Comparison of ENCODE assay signal across 9 cellular contexts in genomic region chr7:132456418-132456817, GRCh38.
"Had no signal": no experiment of that assay in that cellular context is flagged by ENCODE, and none has a peak within 500 bp of the region (broad histone marks: within the 10 kb centered on the region; RNA-seq: fewer than 3 reads in every experiment).

No MANE protein-coding gene starts in this region.

- H3K4me1 Mint-ChIP-seq: stimulated activated memory B cell treated with anti-CD40 and anti-IgM and Interleukin-4, amounts not matched to agents 10 μg/mL and 1 μg/mL and 100 μg/mL, for 72 hours had no signal

- H3K4me1 ChIP-seq: right lobe of liver had no signal

- FAIRE-seq: astrocyte had no signal

- H3K27me3 ChIP-seq: right lobe of liver had no signal

- H3K36me3 ChIP-seq: right lobe of liver had no signal

- H3K9me3 ChIP-seq: right lobe of liver had no signal

- H3K4me3 ChIP-seq: right lobe of liver had no signal

- DNase-seq: activated CD4-positive, alpha-beta memory T cell treated with anti-CD3 and anti-CD28 coated beads, Interleukin-2, amount 10 ng/mL, durations not matched to agents 7 days and 5 days; activated gamma-delta T cell treated with Interleukin-2 at 50 U/mL for 16 hours; activated T-cell treated with anti-CD3 and anti-CD28 coated beads, Interleukin-2, amount 50 U/mL, for 72 hours; foreskin melanocyte; naive thymus-derived CD4-positive, alpha-beta T cell; right lobe of liver; trophoblast cell had no signal

- H3K36me3 Mint-ChIP-seq: stimulated activated memory B cell treated with anti-CD40 and anti-IgM and Interleukin-4, amounts not matched to agents 10 μg/mL and 1 μg/mL and 100 μg/mL, for 72 hours had no signal

- H3K9me3 Mint-ChIP-seq: activated CD4-positive, alpha-beta memory T cell treated with anti-CD3 and anti-CD28 coated beads, Interleukin-2, amount 10 ng/mL, durations not matched to agents 7 days and 5 days; stimulated activated memory B cell treated with anti-CD40 and anti-IgM and Interleukin-4, amounts not matched to agents 10 μg/mL and 1 μg/mL and 100 μg/mL, for 72 hours had no signal

- ATAC-seq: activated T-cell treated with anti-CD3 and anti-CD28 coated beads, Interleukin-2, amount 50 U/mL, for 72 hours; naive thymus-derived CD4-positive, alpha-beta T cell; right lobe of liver had no signal

- H3K27ac Mint-ChIP-seq: activated CD4-positive, alpha-beta memory T cell treated with anti-CD3 and anti-CD28 coated beads, Interleukin-2, amount 10 ng/mL, durations not matched to agents 7 days and 5 days; activated T-cell treated with anti-CD3 and anti-CD28 coated beads, Interleukin-2, amount 50 U/mL, for 72 hours; stimulated activated memory B cell treated with anti-CD40 and anti-IgM and Interleukin-4, amounts not matched to agents 10 μg/mL and 1 μg/mL and 100 μg/mL, for 72 hours had no signal

- H3K4me3 Mint-ChIP-seq: activated CD4-positive, alpha-beta memory T cell treated with anti-CD3 and anti-CD28 coated beads, Interleukin-2, amount 10 ng/mL, durations not matched to agents 7 days and 5 days; activated T-cell treated with anti-CD3 and anti-CD28 coated beads, Interleukin-2, amount 50 U/mL, for 72 hours; stimulated activated memory B cell treated with anti-CD40 and anti-IgM and Interleukin-4, amounts not matched to agents 10 μg/mL and 1 μg/mL and 100 μg/mL, for 72 hours had no signal

- H3K27ac ChIP-seq: right lobe of liver had no signal
